ENCODE assay signal across 8 cellular contexts in the genomic region with DNA sequence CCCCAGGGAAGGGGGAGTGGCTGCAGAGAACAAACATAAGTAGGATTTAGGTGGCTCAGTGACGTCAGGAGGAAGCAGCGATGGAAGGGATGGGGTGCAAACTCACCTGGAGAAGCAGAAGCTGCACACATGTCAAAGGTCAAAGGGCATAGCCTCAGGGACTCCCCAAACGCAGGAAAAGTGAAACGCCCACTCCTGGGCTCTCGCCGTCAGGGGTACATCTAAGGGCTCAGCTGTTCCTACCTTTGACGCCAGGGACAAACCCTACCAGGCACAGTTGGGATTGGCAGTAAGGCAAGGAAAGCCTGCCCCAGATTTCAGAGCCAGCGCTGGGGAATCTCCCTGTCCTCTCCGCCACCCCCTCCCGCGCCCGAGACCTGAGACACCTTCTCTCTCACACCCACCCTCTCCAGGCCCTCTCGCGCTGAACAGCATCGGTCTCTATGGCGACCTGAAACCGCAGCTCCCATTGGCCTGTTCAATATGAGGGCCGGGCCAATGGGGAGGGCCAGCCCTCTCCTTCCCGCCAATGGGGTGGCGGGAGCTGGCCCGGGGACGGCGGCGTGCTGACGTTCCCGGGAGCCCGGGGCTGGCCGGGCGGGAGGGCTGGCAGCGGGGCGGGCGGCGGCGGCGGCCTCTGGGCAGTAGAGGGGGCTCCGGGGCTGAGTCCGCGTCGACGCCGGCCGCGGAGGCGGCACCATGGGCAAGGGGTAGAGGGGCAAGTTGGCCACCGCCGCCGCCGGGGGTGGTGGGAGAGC.
DNase-seq lines count a peak whose midpoint lies in the region; ATAC-seq and TF ChIP-seq lines count a peak whose summit lies in the region.

TSS of gene CCDC148 (minus strand) at position 445 of the 758 bp plus-strand sequence. CDS start at position 131, 314 bp downstream.
A gene with protein sequence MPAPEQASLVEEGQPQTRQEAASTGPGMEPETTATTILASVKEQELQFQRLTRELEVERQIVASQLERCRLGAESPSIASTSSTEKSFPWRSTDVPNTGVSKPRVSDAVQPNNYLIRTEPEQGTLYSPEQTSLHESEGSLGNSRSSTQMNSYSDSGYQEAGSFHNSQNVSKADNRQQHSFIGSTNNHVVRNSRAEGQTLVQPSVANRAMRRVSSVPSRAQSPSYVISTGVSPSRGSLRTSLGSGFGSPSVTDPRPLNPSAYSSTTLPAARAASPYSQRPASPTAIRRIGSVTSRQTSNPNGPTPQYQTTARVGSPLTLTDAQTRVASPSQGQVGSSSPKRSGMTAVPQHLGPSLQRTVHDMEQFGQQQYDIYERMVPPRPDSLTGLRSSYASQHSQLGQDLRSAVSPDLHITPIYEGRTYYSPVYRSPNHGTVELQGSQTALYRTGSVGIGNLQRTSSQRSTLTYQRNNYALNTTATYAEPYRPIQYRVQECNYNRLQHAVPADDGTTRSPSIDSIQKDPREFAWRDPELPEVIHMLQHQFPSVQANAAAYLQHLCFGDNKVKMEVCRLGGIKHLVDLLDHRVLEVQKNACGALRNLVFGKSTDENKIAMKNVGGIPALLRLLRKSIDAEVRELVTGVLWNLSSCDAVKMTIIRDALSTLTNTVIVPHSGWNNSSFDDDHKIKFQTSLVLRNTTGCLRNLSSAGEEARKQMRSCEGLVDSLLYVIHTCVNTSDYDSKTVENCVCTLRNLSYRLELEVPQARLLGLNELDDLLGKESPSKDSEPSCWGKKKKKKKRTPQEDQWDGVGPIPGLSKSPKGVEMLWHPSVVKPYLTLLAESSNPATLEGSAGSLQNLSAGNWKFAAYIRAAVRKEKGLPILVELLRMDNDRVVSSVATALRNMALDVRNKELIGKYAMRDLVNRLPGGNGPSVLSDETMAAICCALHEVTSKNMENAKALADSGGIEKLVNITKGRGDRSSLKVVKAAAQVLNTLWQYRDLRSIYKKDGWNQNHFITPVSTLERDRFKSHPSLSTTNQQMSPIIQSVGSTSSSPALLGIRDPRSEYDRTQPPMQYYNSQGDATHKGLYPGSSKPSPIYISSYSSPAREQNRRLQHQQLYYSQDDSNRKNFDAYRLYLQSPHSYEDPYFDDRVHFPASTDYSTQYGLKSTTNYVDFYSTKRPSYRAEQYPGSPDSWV (plus strand): TSS at position 644 of the 758 bp plus-strand sequence. CDS start 76,233 bp downstream, outside the sequence.

- H3K27me3 Mint-ChIP-seq in central memory CD8-positive, alpha-beta T cell = peaks cover 11% of the 10 kb centered on the region

- peak within 1 kb of the TSS; percentile 94 for H3K4me3 Mint-ChIP-seq in central memory CD8-positive, alpha-beta T cell

- H3K4me3 ChIP-seq in AG09309 (ENCODE audit: control insufficient read depth, low read depth, low read length) = peak within 1 kb of the TSS; percentile 93

- TF ChIP-seq CTCF in AG09309 (IDR thresholded peaks at IDR 0.05; ENCODE audit: control insufficient read depth, insufficient read depth, low read depth, low read length, missing control alignments) = no peak

- peaks cover 6% of the 10 kb centered on the region for H3K36me3 Mint-ChIP-seq in central memory CD8-positive, alpha-beta T cell (ENCODE audit: insufficient read depth)

- DNase-seq in AG09309 (ENCODE audit: low read depth) (peak; percentile 55), NCI-H345 (lab: John Stamatoyannopoulos, UW) (peak; percentile 96), islet precursor cell (peak; percentile 98)
- DNase-seq in central memory CD8-positive, alpha-beta T cell (ENCODE audit: low spot score in 2 of 2) = peak; percentile 73 to 82
- peak; percentile 72 to 85 for DNase-seq in stimulated activated CD4-positive, alpha-beta T cell treated with anti-CD3 and anti-CD28 coated beads, Interleukin-12 subunit alpha, Interleukin-12 subunit beta, amount 100 ng/mL, for 24 hours (ENCODE audit: low read depth in 2 of 2)

- H3K4me1 Mint-ChIP-seq in central memory CD8-positive, alpha-beta T cell = peaks cover 20% of the 10 kb centered on the region

- no peaks in the 10 kb centered on the region for H3K9me3 Mint-ChIP-seq in central memory CD8-positive, alpha-beta T cell

- peak within 1 kb of the TSS; percentile 75 for H3K27ac Mint-ChIP-seq in central memory CD8-positive, alpha-beta T cell (ENCODE audit: low read depth)

- ATAC-seq in GM19023 (IDR thresholded peaks at IDR 0.05; ENCODE audit: unreplicated experiment) = peak; percentile 93
- ATAC-seq in HG03196 (IDR thresholded peaks at IDR 0.05; ENCODE audit: unreplicated experiment) = peak; percentile 95
- ATAC-seq in activated CD4-positive, CD25-positive, alpha-beta regulatory T cell treated with anti-CD3 and anti-CD28 coated beads, Interleukin-2, amount 50 U/mL, for 24 hours = peak; percentile 96
- peak; percentile 92 for ATAC-seq in central memory CD8-positive, alpha-beta T cell (replicated peaks; ENCODE audit: extremely low read depth, poor library complexity, severe bottlenecking)

Comparison
In these comparisons a context has a peak if more than half of its experiments do, and no peak if none do; other contexts are left out.
1. Peak in every context shown above with its lines: DNase-seq, ATAC-seq and H3K4me3 ChIP-seq.